ENCODE assay signal across 1 cellular context in genomic region chr3:52874160-52874701, GRCh38.
TF ChIP-seq lines count a peak whose summit lies in the region.

No MANE protein-coding gene starts in this region.

TF ChIP-seq in K562, 482 proteins besides CTCF, POLR2A, EP300 and RAD21:
- no peak for TF ChIP-seq CEBPG (CRISPR knock-in tag; IDR thresholded peaks at IDR 0.05)
- TF ChIP-seq CEBPG (tag; conservative IDR thresholded peaks at IDR 0.05 in 1 of 2, IDR thresholded peaks at IDR 0.05 in 1 of 2): peak; percentile 60 to 72; a peak in 2 of 4 replicates
- TF ChIP-seq BCL6 (CRISPR knock-in tag; IDR thresholded peaks at IDR 0.05): no peak
- TF ChIP-seq CEBPB (tag; IDR thresholded peaks at IDR 0.05): peak; percentile 6; the same call in 1 of the 2 replicates
- no peak for TF ChIP-seq YY1 (IDR thresholded peaks at IDR 0.05; ENCODE audit: borderline replicate concordance in 1 of 3, control insufficient read depth in 1 of 3, extremely low read depth in 1 of 3, insufficient read depth in 3 of 3, insufficient read length in 1 of 3, insufficient replicate concordance in 2 of 3, low read depth in 1 of 3, low read length in 2 of 3)
- no peak for TF ChIP-seq ZBTB43 (CRISPR knock-in tag; IDR thresholded peaks at IDR 0.05)
- no peak for TF ChIP-seq ZNF696 (CRISPR knock-in tag; conservative IDR thresholded peaks at IDR 0.05)
- TF ChIP-seq ZNF133 (CRISPR knock-in tag; IDR thresholded peaks at IDR 0.05): no peak
- TF ChIP-seq NCOR1 (IDR thresholded peaks at IDR 0.05): no peak
- no peak; the same call in 1 of the 2 replicates for TF ChIP-seq MGA (IDR thresholded peaks at IDR 0.05)
- no peak for TF ChIP-seq ZNF407 (IDR thresholded peaks at IDR 0.05; ENCODE audit: low read depth)
- TF ChIP-seq NFYB (IDR thresholded peaks at IDR 0.05; ENCODE audit: extremely low read depth, insufficient read length): no peak
- no peak for TF ChIP-seq NKRF (IDR thresholded peaks at IDR 0.05; ENCODE audit: borderline replicate concordance)
- no peak for TF ChIP-seq TCF7L2 (IDR thresholded peaks at IDR 0.05; ENCODE audit: low read depth, low read length)
- no peak for TF ChIP-seq ATF1 (CRISPR knock-in tag; IDR thresholded peaks at IDR 0.05)
- TF ChIP-seq ATF1 (tag; IDR thresholded peaks at IDR 0.05): no peak; the same call in 1 of the 2 replicates
- no peak for TF ChIP-seq CGGBP1 (CRISPR knock-in tag; IDR thresholded peaks at IDR 0.05)
- TF ChIP-seq ZNF584 (CRISPR knock-in tag; IDR thresholded peaks at IDR 0.05; ENCODE audit: low read depth): 0 out of 2 replicates have a peak, but pooled peaks have one; percentile 14
- TF ChIP-seq SMARCA4 (IDR thresholded peaks at IDR 0.05): peak; percentile 2; the same call in 1 of the 2 replicates
- TF ChIP-seq ETV1 (tag; conservative IDR thresholded peaks at IDR 0.05; ENCODE audit: low read depth): no peak
